ENCODE assay signal across 8 cellular contexts in the genomic region with DNA sequence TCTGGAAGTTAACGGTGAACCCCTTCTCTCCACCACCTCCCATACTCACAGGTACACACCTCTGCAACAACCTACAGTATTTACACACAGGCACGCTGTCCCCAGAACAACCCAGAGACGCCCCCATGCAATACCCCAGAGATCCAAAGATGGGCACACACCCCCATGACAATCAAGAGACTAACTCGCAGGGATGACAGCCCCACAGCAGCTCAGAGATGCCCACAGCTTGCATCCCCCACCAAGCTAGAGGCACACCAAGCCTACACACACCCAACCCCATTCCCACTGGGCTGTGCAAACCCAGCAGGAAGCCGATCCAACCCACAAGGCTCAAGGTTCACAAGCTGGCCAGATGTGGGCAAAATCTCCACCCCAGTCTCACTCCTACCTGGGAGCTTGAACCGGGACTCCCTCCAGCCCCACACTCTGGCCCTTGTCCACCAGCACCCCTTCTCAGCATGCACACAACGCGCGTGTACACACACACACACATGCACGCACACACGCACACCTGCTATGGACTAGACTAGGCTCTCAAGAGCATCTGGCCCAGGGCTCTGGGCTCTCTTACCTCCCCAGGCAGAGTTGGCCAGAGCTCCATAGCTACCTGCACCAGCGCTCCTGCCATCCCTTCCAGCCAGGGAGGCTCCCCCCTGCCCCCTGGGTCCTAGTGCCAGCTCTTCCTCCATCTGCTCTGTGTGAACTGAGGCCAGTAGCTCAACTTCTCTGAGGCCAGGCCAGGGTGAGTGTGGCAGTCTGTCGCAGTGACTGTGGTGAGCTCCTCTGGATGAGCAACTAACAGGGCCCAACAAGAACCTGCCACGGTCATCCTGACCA. TPM values are rescaled to one million over a fixed set of nuclear protein-coding genes. Genes with fewer than 3 reads are reported as not detected.
DNase-seq lines count a peak whose midpoint lies in the region; ATAC-seq, FAIRE-seq and TF ChIP-seq lines count a peak whose summit lies in the region.

No MANE protein-coding gene starts in this region.

- FAIRE-seq in D721Med (lab: Jason Lieb, UNC) (no peak), H54 (lab: Jason Lieb, UNC) (no peak)

- H3K27ac Mint-ChIP-seq in WTC11, result no peak overlapping the region

- H3K9me3 ChIP-seq in iPS-18c (ENCODE audit: control insufficient read depth, insufficient read depth, low read length), result no peaks in the 10 kb centered on the region

- no peak for TF ChIP-seq CTCF in D721Med (IDR thresholded peaks at IDR 0.05; ENCODE audit: insufficient read depth, missing control alignments)
- TF ChIP-seq CTCF in HL-60 (IDR thresholded peaks at IDR 0.05; ENCODE audit: insufficient read depth, low read length), result no peak
- no peak for TF ChIP-seq CTCF in WTC11 (IDR thresholded peaks at IDR 0.05)

- H3K9me3 Mint-ChIP-seq in WTC11, result no peaks in the 10 kb centered on the region

- no peak overlapping the region for H3K27ac ChIP-seq in HL-60 (replicated peaks)

- peaks cover 5% of the 10 kb centered on the region for H3K27me3 ChIP-seq in HL-60 (ENCODE audit: insufficient read depth, poor library complexity, severe bottlenecking)

- H3K4me3 ChIP-seq in HL-60 (replicated peaks; ENCODE audit: insufficient read depth, low read length) (peak overlapping the region; percentile 31), iPS-18c (ENCODE audit: insufficient read depth, low read depth, low read length) (peak overlapping the region; percentile 39)

- H3K36me3 Mint-ChIP-seq in WTC11, result no peaks in the 10 kb centered on the region

- POLR2A ChIA-PET in WTC11 (lab: Charles Lee), result interaction anchor here (0.9 to 1.9 kb wide), 4 partner anchors 11 to 57 kb away, joined by 3 to 5 read pairs (median 4); a partner anchor contains a TSS

- H3K4me3 Mint-ChIP-seq in WTC11, result peak overlapping the region; percentile 87

- H3K27me3 Mint-ChIP-seq in WTC11 (ENCODE audit: low read depth), result peaks cover 7% of the 10 kb centered on the region

- ATAC-seq in WTC11 (peak; percentile 31), GM18907 (IDR thresholded peaks at IDR 0.05; ENCODE audit: unreplicated experiment) (no peak)
- peak; percentile 4 for ATAC-seq in stimulated activated naive CD8-positive, alpha-beta T cell treated with anti-CD3 and anti-CD28 coated beads, Interleukin-15, Interleukin-2, amounts not matched to agents 100 U/mL and 50 U/mL, for 24 hours

- H3K4me1 Mint-ChIP-seq in WTC11, result peaks cover 28% of the 10 kb centered on the region

- TF ChIP-seq POLR2A in H54 (IDR thresholded peaks at IDR 0.05; ENCODE audit: low read depth, low read length), result no peak

- CTCF ChIA-PET in WTC11 (lab: Charles Lee), result interaction anchor here (0.7 to 3.6 kb wide), 15 partner anchors 10 to 569 kb away, joined by 3 to 42 read pairs (median 4); a partner anchor contains a TSS

- DNase-seq in D721Med (ENCODE audit: insufficient read length, low spot score) (peak; percentile 43), HL-60 (ENCODE audit: low read depth in 1 of 2, low spot score in 1 of 2) (no peak), WTC11 (ENCODE audit: low spot score) (peak; percentile 59), H54 (ENCODE audit: insufficient read length, low spot score) (no peak), kidney glomerular epithelial cell (lab: John Stamatoyannopoulos, UW) (no peak)
- no peak for DNase-seq in stimulated activated naive CD8-positive, alpha-beta T cell treated with anti-CD3 and anti-CD28 coated beads, Interleukin-15, Interleukin-2, amounts not matched to agents 100 U/mL and 50 U/mL, for 24 hours

TF ChIP-seq in WTC11, 78 proteins besides CTCF, POLR2A, EP300 and RAD21:
- TF ChIP-seq ZNF423 (CRISPR knock-in tag; IDR thresholded peaks at IDR 0.05), result no peak
- TF ChIP-seq, protein P1, sequence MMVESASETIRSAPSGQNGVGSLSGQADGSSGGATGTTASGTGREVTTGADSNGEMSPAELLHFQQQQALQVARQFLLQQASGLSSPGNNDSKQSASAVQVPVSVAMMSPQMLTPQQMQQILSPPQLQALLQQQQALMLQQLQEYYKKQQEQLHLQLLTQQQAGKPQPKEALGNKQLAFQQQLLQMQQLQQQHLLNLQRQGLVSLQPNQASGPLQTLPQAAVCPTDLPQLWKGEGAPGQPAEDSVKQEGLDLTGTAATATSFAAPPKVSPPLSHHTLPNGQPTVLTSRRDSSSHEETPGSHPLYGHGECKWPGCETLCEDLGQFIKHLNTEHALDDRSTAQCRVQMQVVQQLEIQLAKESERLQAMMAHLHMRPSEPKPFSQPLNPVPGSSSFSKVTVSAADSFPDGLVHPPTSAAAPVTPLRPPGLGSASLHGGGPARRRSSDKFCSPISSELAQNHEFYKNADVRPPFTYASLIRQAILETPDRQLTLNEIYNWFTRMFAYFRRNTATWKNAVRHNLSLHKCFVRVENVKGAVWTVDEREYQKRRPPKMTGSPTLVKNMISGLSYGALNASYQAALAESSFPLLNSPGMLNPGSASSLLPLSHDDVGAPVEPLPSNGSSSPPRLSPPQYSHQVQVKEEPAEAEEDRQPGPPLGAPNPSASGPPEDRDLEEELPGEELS (CRISPR knock-in tag; IDR thresholded peaks at IDR 0.05), result 0 out of 2 replicates have a peak, but pooled peaks have one; percentile 13
- TF ChIP-seq SP1 (CRISPR knock-in tag; conservative IDR thresholded peaks at IDR 0.05), result no peak
- TF ChIP-seq, protein P2, sequence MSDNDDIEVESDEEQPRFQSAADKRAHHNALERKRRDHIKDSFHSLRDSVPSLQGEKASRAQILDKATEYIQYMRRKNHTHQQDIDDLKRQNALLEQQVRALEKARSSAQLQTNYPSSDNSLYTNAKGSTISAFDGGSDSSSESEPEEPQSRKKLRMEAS (CRISPR knock-in tag; IDR thresholded peaks at IDR 0.05), result 0 out of 2 replicates have a peak, but pooled peaks have one; percentile 20
- TF ChIP-seq, protein P3, sequence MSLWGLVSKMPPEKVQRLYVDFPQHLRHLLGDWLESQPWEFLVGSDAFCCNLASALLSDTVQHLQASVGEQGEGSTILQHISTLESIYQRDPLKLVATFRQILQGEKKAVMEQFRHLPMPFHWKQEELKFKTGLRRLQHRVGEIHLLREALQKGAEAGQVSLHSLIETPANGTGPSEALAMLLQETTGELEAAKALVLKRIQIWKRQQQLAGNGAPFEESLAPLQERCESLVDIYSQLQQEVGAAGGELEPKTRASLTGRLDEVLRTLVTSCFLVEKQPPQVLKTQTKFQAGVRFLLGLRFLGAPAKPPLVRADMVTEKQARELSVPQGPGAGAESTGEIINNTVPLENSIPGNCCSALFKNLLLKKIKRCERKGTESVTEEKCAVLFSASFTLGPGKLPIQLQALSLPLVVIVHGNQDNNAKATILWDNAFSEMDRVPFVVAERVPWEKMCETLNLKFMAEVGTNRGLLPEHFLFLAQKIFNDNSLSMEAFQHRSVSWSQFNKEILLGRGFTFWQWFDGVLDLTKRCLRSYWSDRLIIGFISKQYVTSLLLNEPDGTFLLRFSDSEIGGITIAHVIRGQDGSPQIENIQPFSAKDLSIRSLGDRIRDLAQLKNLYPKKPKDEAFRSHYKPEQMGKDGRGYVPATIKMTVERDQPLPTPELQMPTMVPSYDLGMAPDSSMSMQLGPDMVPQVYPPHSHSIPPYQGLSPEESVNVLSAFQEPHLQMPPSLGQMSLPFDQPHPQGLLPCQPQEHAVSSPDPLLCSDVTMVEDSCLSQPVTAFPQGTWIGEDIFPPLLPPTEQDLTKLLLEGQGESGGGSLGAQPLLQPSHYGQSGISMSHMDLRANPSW (CRISPR knock-in tag; conservative IDR thresholded peaks at IDR 0.05; ENCODE audit: low read depth), result no peak

RNA-seq across cellular contexts. Expression of a gene that starts 11.5 kb away (rescaled TPM):
- total RNA-seq in WTC11 (2021), result 32.0 to 40.9 TPM (median 36.6 TPM) in 3 replicates

RNA-seq across cellular contexts. Expression of a gene that starts 30.1 kb away (rescaled TPM):
- total RNA-seq in WTC11 (2021), result 76.4 to 98.8 TPM (median 78.3 TPM) in 3 replicates

RNA-seq across cellular contexts. Expression of a gene that starts 31.9 kb away (rescaled TPM):
- total RNA-seq in WTC11 (2021), result 22.2 to 29.0 TPM (median 28.6 TPM) in 3 replicates

Comparison
In these comparisons a context has a peak if more than half of its experiments do, and no peak if none do; other contexts are left out.
1. DNase-seq: peak in D721Med (single experiment) and WTC11 (single experiment); none in HL-60 (0 of 2), stimulated activated naive CD8-positive, alpha-beta T cell treated with anti-CD3 and anti-CD28 coated beads, Interleukin-15, Interleukin-2, amounts not matched to agents 100 U/mL and 50 U/mL, for 24 hours (single experiment), H54 (single experiment) and kidney glomerular epithelial cell (single experiment).